8 cellular contexts compared by ENCODE assay signal in genomic region chr18:75247041-75247551, GRCh38. TPM values are rescaled to one million over a fixed set of nuclear protein-coding genes. Genes with fewer than 3 reads are reported as not detected.
DNase-seq lines count a peak whose midpoint lies in the region; ATAC-seq lines count a peak whose summit lies in the region.

No MANE protein-coding gene starts in this region.

- peaks cover 10% of the 10 kb centered on the region for H3K4me1 ChIP-seq in mesenchymal stem cell (ENCODE audit: control insufficient read depth, insufficient read depth, low read depth, low read length)

- H3K23ac ChIP-seq in mesenchymal stem cell (ENCODE audit: low read length in 2 of 2) = peak overlapping the region in 1 of 2 experiments; percentile 2

- peak overlapping the region in 1 of 2 experiments; percentile 41 for H3K18ac ChIP-seq in mesenchymal stem cell (ENCODE audit: low read depth in 1 of 2, low read length in 2 of 2)

- in situ Hi-C loops in ACHN (cut with HindIII; ENCODE audit: low pct_ligation_motif_present, low pct_unique_long_range_greater_than_20kb, low sequenced_read_pairs) = no loop called here

- no peaks in the 10 kb centered on the region for H3K27me3 ChIP-seq in mesenchymal stem cell (ENCODE audit: control insufficient read depth in 1 of 2, insufficient read depth in 1 of 2, low read length in 2 of 2)

- peak overlapping the region; percentile 87 for H4K91ac ChIP-seq in mesenchymal stem cell (ENCODE audit: low read length)

- H3K4me3 ChIP-seq in mesenchymal stem cell (ENCODE audit: insufficient read depth in 1 of 2, low read depth in 1 of 2, low read length in 2 of 2) = peak overlapping the region in 1 of 2 experiments; percentile 77

- no peak overlapping the region for H2AFZ ChIP-seq in mesenchymal stem cell (ENCODE audit: low read depth, low read length)

- peaks cover 29% of the 10 kb centered on the region for H3K79me1 ChIP-seq in mesenchymal stem cell (replicated peaks; ENCODE audit: low read length, poor library complexity, severe bottlenecking)

- H2BK15ac ChIP-seq in mesenchymal stem cell (ENCODE audit: low read depth, poor library complexity, severe bottlenecking) = no peak overlapping the region

- 92% methylated on average over 9 of the region's 9 CpGs for WGBS in mesenchymal stem cell

- peak overlapping the region; percentile 41 for H3K4me2 ChIP-seq in mesenchymal stem cell (ENCODE audit: low read length, poor library complexity, severe bottlenecking)

- DNase-seq in ACHN (peak; percentile 4), LHCN-M2 (ENCODE audit: low read depth) (peak; percentile 42), brain pericyte (ENCODE audit: low read depth, low spot score) (peak; percentile 39), mesenchymal stem cell (peak; percentile 44), UCSD-AML1 (lab: John Stamatoyannopoulos, UW; ENCODE audit: unreplicated experiment) (no peak), DMS79 treated with DMSO at 0.1 percent for 48 hours (lab: John Stamatoyannopoulos, UW) (no peak)
- DNase-seq in stimulated activated naive CD4-positive, alpha-beta T cell treated with Interleukin-2 at 50 U/mL for 16 hours (lab: John Stamatoyannopoulos, UW) = no peak

- H2BK5ac ChIP-seq in mesenchymal stem cell (ENCODE audit: low read depth, low read length, poor library complexity, severe bottlenecking) = no peak overlapping the region

- H3K14ac ChIP-seq in mesenchymal stem cell (ENCODE audit: low read length in 2 of 2) = no peak overlapping the region

- H4K8ac ChIP-seq in mesenchymal stem cell (ENCODE audit: low read length) = peak overlapping the region; percentile 63

- ATAC-seq in HG02885 (IDR thresholded peaks at IDR 0.05; ENCODE audit: poor library complexity, unreplicated experiment) = no peak

- H2BK12ac ChIP-seq in mesenchymal stem cell (ENCODE audit: low read length in 2 of 2) = no peak overlapping the region

- peak overlapping the region; percentile 94 for H3K9ac ChIP-seq in mesenchymal stem cell (ENCODE audit: low read length)

- H3K4ac ChIP-seq in mesenchymal stem cell (ENCODE audit: low read depth in 1 of 2, low read length in 2 of 2) = peak overlapping the region in 1 of 2 experiments; percentile 0

- no peak overlapping the region for H2AK5ac ChIP-seq in mesenchymal stem cell (ENCODE audit: low read length, severe bottlenecking)

- no peak overlapping the region for H3K27ac ChIP-seq in mesenchymal stem cell (ENCODE audit: low read length, poor library complexity, severe bottlenecking)

- no peak overlapping the region for H2BK120ac ChIP-seq in mesenchymal stem cell (ENCODE audit: low read depth, low read length)

- H3K9me3 ChIP-seq in mesenchymal stem cell (ENCODE audit: control insufficient read depth, low read length) = no peaks in the 10 kb centered on the region

- no peaks in the 10 kb centered on the region for H3K36me3 ChIP-seq in mesenchymal stem cell (ENCODE audit: control insufficient read depth in 1 of 2, insufficient read depth in 2 of 2, low read depth in 1 of 2, low read length in 2 of 2)

RNA-seq across cellular contexts. Expression of gene TSHZ1, which starts 36.5 kb away (rescaled TPM):
- total RNA-seq in LHCN-M2 (2014; rRNA removed) = 7.2 and 7.3 TPM in 2 replicates
- 5.3 TPM for polyA plus RNA-seq in LHCN-M2 (2012)
- 4.9 TPM for polyA plus RNA-seq in mesenchymal stem cell (2013, experiment 1 of 2)
- 4.4 TPM for polyA plus RNA-seq in mesenchymal stem cell (2013, experiment 2 of 2)

RNA-seq across cellular contexts. Expression of gene PTGR3, which starts 38.2 kb away (rescaled TPM):
- 11.8 and 17.1 TPM in 2 replicates for total RNA-seq in LHCN-M2 (2014; rRNA removed)
- polyA plus RNA-seq in LHCN-M2 (2012) = 14.2 TPM
- 4.5 TPM for polyA plus RNA-seq in mesenchymal stem cell (2013, experiment 1 of 2)
- polyA plus RNA-seq in mesenchymal stem cell (2013, experiment 2 of 2) = 4.7 TPM

Comparison
In these comparisons a context has a peak if more than half of its experiments do, and no peak if none do; other contexts are left out.
1. DNase-seq: peak in ACHN (single experiment), LHCN-M2 (single experiment), brain pericyte (single experiment) and mesenchymal stem cell (single experiment); none in UCSD-AML1 (single experiment), stimulated activated naive CD4-positive, alpha-beta T cell treated with Interleukin-2 at 50 U/mL for 16 hours (single experiment) and DMS79 treated with DMSO at 0.1 percent for 48 hours (single experiment).